ENCODE assay signal across 8 cellular contexts in genomic region chr16:56190903-56191806, GRCh38. TPM values are rescaled to one million over a fixed set of nuclear protein-coding genes. Genes with fewer than 3 reads are reported as not detected.
DNase-seq lines count a peak whose midpoint lies in the region; ATAC-seq and TF ChIP-seq lines count a peak whose summit lies in the region.

Gene GNAO1 (plus strand): TSS chr16:56191489. CDS start chr16:56192236, 747 bp downstream.

- CTCF ChIA-PET in RWPE1 (lab: Yijun Ruan, JAX), result interaction anchor here (0.6 to 0.7 kb wide), 2 partner anchors 14 to 113 kb away, joined by 3 read pairs; no protein-coding TSS in a partner anchor

- POLR2A ChIA-PET in RWPE1 (lab: Yijun Ruan, JAX; ENCODE audit: low non-redundant PET), result no interaction called here

- no peak within 1 kb of the TSS for H3K27ac ChIP-seq in RWPE1
- H3K27ac ChIP-seq in transverse colon, result peak within 1 kb of the TSS; percentile 88 to 91 (median 90)

- 1% methylated on average over 58 of the region's 123 CpGs; no CpG with 5 or more reads in 1 of the 2 donors for WGBS in transverse colon (ENCODE audit: low coverage in 1 of 2), 2 donors

- in situ Hi-C loops in transverse colon (cut with MboI; ENCODE audit: low pct_ligation_motif_present in 1 of 4, low pct_unique_long_range_greater_than_20kb in 1 of 4, low sequenced_read_pairs in 3 of 4), result no loop called here

- no peak within 1 kb of the TSS for H3K27ac Mint-ChIP-seq in activated naive CD8-positive, alpha-beta T cell treated with anti-CD3 and anti-CD28 coated beads for 36 hours
- peak within 1 kb of the TSS; percentile 89 for H3K27ac Mint-ChIP-seq in glutamatergic neuron (ENCODE audit: unreplicated experiment)

- intact Hi-C loops in transverse colon (cut with DNase I; ENCODE audit: low total_unique reads), result loop anchor here (1.0 to 5.0 kb wide), 2 partner anchors 20 to 76 kb away; no protein-coding TSS in a partner anchor

- H3K36me3 Mint-ChIP-seq in activated naive CD8-positive, alpha-beta T cell treated with anti-CD3 and anti-CD28 coated beads for 36 hours, result no peaks in the 10 kb centered on the region
- H3K36me3 Mint-ChIP-seq in glutamatergic neuron (ENCODE audit: unreplicated experiment), result no peaks in the 10 kb centered on the region

- H3K4me1 ChIP-seq in transverse colon, result peaks cover 0 to 36% (median 12%) of the 10 kb centered on the region in 4 donors

- no peaks in the 10 kb centered on the region for H3K9me3 Mint-ChIP-seq in activated naive CD8-positive, alpha-beta T cell treated with anti-CD3 and anti-CD28 coated beads for 36 hours
- peaks cover 15% of the 10 kb centered on the region for H3K9me3 Mint-ChIP-seq in glutamatergic neuron (ENCODE audit: unreplicated experiment)

- peaks cover 16% of the 10 kb centered on the region for H3K4me1 Mint-ChIP-seq in activated naive CD8-positive, alpha-beta T cell treated with anti-CD3 and anti-CD28 coated beads for 36 hours
- H3K4me1 Mint-ChIP-seq in glutamatergic neuron (ENCODE audit: low read depth, unreplicated experiment), result peaks cover 6% of the 10 kb centered on the region

- ATAC-seq in HG03442 (IDR thresholded peaks at IDR 0.05; ENCODE audit: unreplicated experiment), result peak; percentile 58
- ATAC-seq in GM21786 (IDR thresholded peaks at IDR 0.05; ENCODE audit: unreplicated experiment), result no peak

- H3K27me3 ChIP-seq in transverse colon, result peaks cover 78% of the 10 kb centered on the region

- H3K4me3 ChIP-seq in transverse colon, result peak within 1 kb of the TSS; percentile 48 to 83 (median 64)

- no peak for TF ChIP-seq POLR2A in transverse colon (IDR thresholded peaks at IDR 0.05)

- DNase-seq in DMS79 (lab: John Stamatoyannopoulos, UW) (peak; percentile 2), RWPE1 (ENCODE audit: low spot score) (peak; percentile 64), glutamatergic neuron (peak; percentile 84), nucleus accumbens (lab: John Stamatoyannopoulos, UW) (peak in 52 of 56 donors; percentile 42 to 97 (median 84)), transverse colon (peak; percentile 56)
- peak; percentile 74 for DNase-seq in activated naive CD8-positive, alpha-beta T cell treated with anti-CD3 and anti-CD28 coated beads for 36 hours

- no peaks in the 10 kb centered on the region for H3K36me3 ChIP-seq in transverse colon

- TF ChIP-seq EP300 in transverse colon (IDR thresholded peaks at IDR 0.05; ENCODE audit: low read depth), result no peak

- H3K27me3 Mint-ChIP-seq in activated naive CD8-positive, alpha-beta T cell treated with anti-CD3 and anti-CD28 coated beads for 36 hours, result peaks cover 86% of the 10 kb centered on the region
- H3K27me3 Mint-ChIP-seq in glutamatergic neuron (ENCODE audit: unreplicated experiment), result peaks cover 11% of the 10 kb centered on the region

- TF ChIP-seq CTCF in RWPE1 (conservative IDR thresholded peaks at IDR 0.05; ENCODE audit: low read depth) (no peak), glutamatergic neuron (IDR thresholded peaks at IDR 0.05; ENCODE audit: partially characterized antibody, unreplicated experiment) (no peak), transverse colon (IDR thresholded peaks at IDR 0.05) (no peak)

- no peaks in the 10 kb centered on the region for H3K9me3 ChIP-seq in transverse colon

- peak within 1 kb of the TSS; percentile 79 for H3K4me3 Mint-ChIP-seq in activated naive CD8-positive, alpha-beta T cell treated with anti-CD3 and anti-CD28 coated beads for 36 hours
- H3K4me3 Mint-ChIP-seq in glutamatergic neuron (ENCODE audit: unreplicated experiment), result peak within 1 kb of the TSS; percentile 99

RNA-seq across cellular contexts. Expression of gene GNAO1, which starts in this region (rescaled TPM):
- 1 to 10 TPM in 1 of 2 experiments, under 1 TPM in 1; 0.96 to 1.5 TPM for total RNA-seq in activated naive CD8-positive, alpha-beta T cell treated with anti-CD3 and anti-CD28 coated beads for 36 hours
- total RNA-seq in glutamatergic neuron (ENCODE audit: unreplicated experiment) (250 TPM), transverse colon (10 to 100 TPM in 3 of 4 donors, 1 to 10 TPM in 1; 7.3 to 25.4 (median 11.3) TPM)

Comparison
In these comparisons a context has a peak if more than half of its experiments do, and no peak if none do; other contexts are left out.
1. DNase-seq: peak in every context shown above with its lines; median percentile 84 in glutamatergic neuron; 84 in nucleus accumbens; 74 in activated naive CD8-positive, alpha-beta T cell treated with anti-CD3 and anti-CD28 coated beads for 36 hours; 64 in RWPE1; 56 in transverse colon; 2 in DMS79.